In genomic region chr3:31448882-31449243, GRCh38 we compare ENCODE assay signal across 9 cellular contexts.
DNase-seq lines count a peak whose midpoint lies in the region; ATAC-seq lines count a peak whose summit lies in the region.
"Had no signal": no experiment of that assay in that cellular context is flagged by ENCODE, and none has a peak within 500 bp of the region (broad histone marks: within the 10 kb centered on the region; RNA-seq: fewer than 3 reads in every experiment).

No MANE protein-coding gene starts in this region.

- CTCF ChIA-PET in activated CD4-positive, alpha-beta memory T cell treated with anti-CD3 and anti-CD28 coated beads, Interleukin-2, amount 10 ng/mL, durations not matched to agents 7 days and 5 days (lab: Charles Lee), result interaction anchor here (1.1 to 1.7 kb wide), 2 partner anchors 18 to 222 kb away, joined by 3 to 4 read pairs; no protein-coding TSS in a partner anchor

- peaks cover 23% of the 10 kb centered on the region for H3K9me3 Mint-ChIP-seq in activated CD4-positive, alpha-beta memory T cell treated with anti-CD3 and anti-CD28 coated beads, Interleukin-2, amount 10 ng/mL, durations not matched to agents 7 days and 5 days

- no peak for DNase-seq in activated CD4-positive, alpha-beta memory T cell treated with anti-CD3 and anti-CD28 coated beads, Interleukin-2, amount 10 ng/mL, durations not matched to agents 7 days and 5 days
- DNase-seq in DMS53 treated with DMSO at 0.1 percent for 48 hours (lab: John Stamatoyannopoulos, UW; ENCODE audit: unreplicated experiment), result no peak
- DNase-seq in SKM-1 (lab: John Stamatoyannopoulos, UW; ENCODE audit: unreplicated experiment), result no peak
- no peak for DNase-seq in iPS-NIHi11 (ENCODE audit: low spot score)
- DNase-seq: NCI-H1436, substantia nigra had no signal

- peaks cover 29% of the 10 kb centered on the region for H3K4me1 Mint-ChIP-seq in activated CD4-positive, alpha-beta memory T cell treated with anti-CD3 and anti-CD28 coated beads, Interleukin-2, amount 10 ng/mL, durations not matched to agents 7 days and 5 days

- H3K27me3 Mint-ChIP-seq in activated CD4-positive, alpha-beta memory T cell treated with anti-CD3 and anti-CD28 coated beads, Interleukin-2, amount 10 ng/mL, durations not matched to agents 7 days and 5 days, result no peaks in the 10 kb centered on the region

- H3K36me3 Mint-ChIP-seq in activated CD4-positive, alpha-beta memory T cell treated with anti-CD3 and anti-CD28 coated beads, Interleukin-2, amount 10 ng/mL, durations not matched to agents 7 days and 5 days (ENCODE audit: low read depth), result peaks cover 14% of the 10 kb centered on the region

- peak overlapping the region; percentile 19 for H3K4me3 Mint-ChIP-seq in activated CD4-positive, alpha-beta memory T cell treated with anti-CD3 and anti-CD28 coated beads, Interleukin-2, amount 10 ng/mL, durations not matched to agents 7 days and 5 days

- H3K27ac Mint-ChIP-seq in activated CD4-positive, alpha-beta memory T cell treated with anti-CD3 and anti-CD28 coated beads, Interleukin-2, amount 10 ng/mL, durations not matched to agents 7 days and 5 days, result peak overlapping the region; percentile 33

- ATAC-seq in GM18868 (IDR thresholded peaks at IDR 0.05; ENCODE audit: unreplicated experiment) (peak; percentile 36), GM21447 (IDR thresholded peaks at IDR 0.05; ENCODE audit: unreplicated experiment) (peak; percentile 32), HG03066 (IDR thresholded peaks at IDR 0.05; ENCODE audit: low read depth, unreplicated experiment) (peak; percentile 39)

- POLR2A ChIA-PET in activated CD4-positive, alpha-beta memory T cell treated with anti-CD3 and anti-CD28 coated beads, Interleukin-2, amount 10 ng/mL, durations not matched to agents 7 days and 5 days (lab: Charles Lee), result no interaction called here
